ENCODE assay signal across 1 cellular context in genomic region chr1:248857201-248857600, GRCh38.
TF ChIP-seq lines count a peak whose summit lies in the region.

No MANE protein-coding gene starts in this region.

TF ChIP-seq in GM12878, 131 proteins besides CTCF, POLR2A, EP300 and RAD21:
- TF ChIP-seq NFYA (IDR thresholded peaks at IDR 0.05; ENCODE audit: borderline replicate concordance, low read depth, low read length) (no peak), ZBED1 (IDR thresholded peaks at IDR 0.05; ENCODE audit: borderline replicate concordance) (no peak), IRF3 (IDR thresholded peaks at IDR 0.05) (no peak), IKZF1 (conservative IDR thresholded peaks at IDR 0.05) (no peak), POU2F2 (IDR thresholded peaks at IDR 0.05; ENCODE audit: borderline replicate concordance, low read depth, low read length) (no peak), KDM1A (IDR thresholded peaks at IDR 0.05; ENCODE audit: borderline replicate concordance) (no peak), NBN (IDR thresholded peaks at IDR 0.05) (no peak), E2F4 (IDR thresholded peaks at IDR 0.05; ENCODE audit: low read depth, low read length) (no peak), SPI1 (IDR thresholded peaks at IDR 0.05; ENCODE audit: borderline replicate concordance, insufficient read depth, low read depth, low read length) (no peak), RAD51 (IDR thresholded peaks at IDR 0.05) (no peak), GATAD2B (conservative IDR thresholded peaks at IDR 0.05; ENCODE audit: low read depth) (no peak)
